ENCODE assay signal across 15 cellular contexts in genomic region chr7:6208573-6209328, GRCh38.
A peak's percentile ranks its signal among the peaks of the same experiment; 100 is the strongest.
DNase-seq lines count a peak whose midpoint lies in the region; ATAC-seq, FAIRE-seq and TF ChIP-seq lines count a peak whose summit lies in the region.
"Had no signal": no experiment of that assay in that cellular context is flagged by ENCODE, and none has a peak within 500 bp of the region (broad histone marks: within the 10 kb centered on the region; RNA-seq: fewer than 3 reads in every experiment).

No MANE protein-coding gene starts in this region.

- in situ Hi-C loops in GM12878 (cut with MboI): no loop called here

- SMC1A ChIA-PET in GM12878 (lab: Charles Lee; ENCODE audit: uncharacterized antibody, unreplicated experiment): interaction anchor here (0.6 to 1.7 kb wide), 7 partner anchors 10 to 126 kb away, joined by 3 to 8 read pairs (median 3); no protein-coding TSS in a partner anchor

- H3K36me3 ChIP-seq in GM12878 (ENCODE audit: control insufficient read depth in 2 of 2, insufficient read depth in 2 of 2, low read length in 1 of 2) (no peaks in the 10 kb centered on the region; a peak in 1 of 4 replicates), psoas muscle (ENCODE audit: insufficient read depth in 1 of 2, low read depth in 1 of 2) (no peaks in the 10 kb centered on the region)
- H3K36me3 ChIP-seq: BLaER1 had no signal

- no peak overlapping the region for H3K4me3 ChIP-seq in GM12878
- H3K4me3 ChIP-seq in psoas muscle: peak overlapping the region; percentile 32
- H3K4me3 ChIP-seq: BLaER1 had no signal

- RAD21 ChIA-PET in GM12878 (lab: Charles Lee; ENCODE audit: unreplicated experiment): interaction anchor here (1.1 kb wide), 1 partner anchor 50 kb away, joined by 3 read pairs; no protein-coding TSS in a partner anchor

- 85% methylated on average over 5 of the region's 5 CpGs for WGBS in GM12878 (ENCODE audit: insufficient coverage, insufficient replicate concordance, low lambda C conversion rate, missing lambda C conversion rate)
- WGBS in psoas muscle, 3 donors: 60 to 68% (median 63%) methylated on average over 5 of the region's 5 CpGs

- no peaks in the 10 kb centered on the region for H3K27me3 ChIP-seq in GM12878 (replicated peaks in 1 of 2; ENCODE audit: control insufficient read depth in 2 of 2, insufficient read depth in 2 of 2, low read length in 1 of 2)
- no peaks in the 10 kb centered on the region for H3K27me3 ChIP-seq in psoas muscle (ENCODE audit: insufficient read depth in 3 of 3, low read length in 2 of 3)
- H3K27me3 ChIP-seq: BLaER1 had no signal

- no peak overlapping the region for H3K4me2 ChIP-seq in GM12878 (ENCODE audit: control insufficient read depth, insufficient read depth)
- H3K4me2 ChIP-seq: BLaER1 had no signal

- DNase-seq in left ventricle myocardium superior (no peak), left cardiac atrium (no peak), GM12878 (ENCODE audit: low read depth, low spot score) (no peak), psoas muscle (no peak), HuH-7 (ENCODE audit: low spot score) (no peak)
- no peak for DNase-seq in activated effector memory CD4-positive, alpha-beta T cell treated with anti-CD3 and anti-CD28 coated beads, Interleukin-2, amount 50 U/mL, for 16 hours
- DNase-seq: 8988T; AML-193; CD4-positive, CD25-positive, alpha-beta regulatory T cell; DMS53; GF-D8 had no signal

- intact Hi-C loops in left ventricle myocardium superior (cut with micrococcal nuclease): no loop called here
- intact Hi-C loops in left cardiac atrium (cut with DNase I): no loop called here
- intact Hi-C loops in GM12878 (cut with micrococcal nuclease; ENCODE audit: unreplicated experiment): no loop called here
- intact Hi-C loops in psoas muscle (cut with DNase I): no loop called here

- TF ChIP-seq RAD21 in GM12878 (IDR thresholded peaks at IDR 0.05; ENCODE audit: insufficient read depth, low read depth, low read length): no peak

- CTCF ChIA-PET in GM12878 (lab: Yijun Ruan, JAX): interaction anchor here (0.6 to 0.7 kb wide), 2 partner anchors 37 to 141 kb away, joined by 4 to 5 read pairs; no protein-coding TSS in a partner anchor

- H2AFZ ChIP-seq in GM12878 (ENCODE audit: control insufficient read depth, low read depth, low read length): no peak overlapping the region

- ATAC-seq in left ventricle myocardium superior (peak; percentile 9), left cardiac atrium (no peak), GM12878 (no peak), psoas muscle (peak in 2 of 4 donors; percentile 38 to 64), HG03342 (IDR thresholded peaks at IDR 0.05; ENCODE audit: unreplicated experiment) (no peak)
- ATAC-seq: HCT116 had no signal

- no peak for TF ChIP-seq CTCF in GM12878 (IDR thresholded peaks at IDR 0.05 in 2 of 3, conservative IDR thresholded peaks at IDR 0.05 in 1 of 3; ENCODE audit: control insufficient read depth in 2 of 3, extremely low read depth in 1 of 3, insufficient read depth in 1 of 3, low read depth in 3 of 3, low read length in 3 of 3)
- TF ChIP-seq CTCF in psoas muscle (IDR thresholded peaks at IDR 0.05): no peak

- no peak for TF ChIP-seq EP300 in GM12878 (IDR thresholded peaks at IDR 0.05; ENCODE audit: borderline replicate concordance in 1 of 2, control insufficient read depth in 1 of 2, low read depth in 2 of 2, low read length in 2 of 2)

- no TSS peak for BruUV-seq in GM12878 (replicated peaks; lab: Mats Ljungman, UMichigan)

- no peaks in the 10 kb centered on the region for H4K20me1 ChIP-seq in GM12878 (ENCODE audit: control insufficient read depth, insufficient read depth)

- no peaks in the 10 kb centered on the region for H3K9me3 ChIP-seq in GM12878 (replicated peaks; ENCODE audit: control insufficient read depth, insufficient read depth, low read length)
- H3K9me3 ChIP-seq in psoas muscle: no peaks in the 10 kb centered on the region

- FAIRE-seq in GM12878 (lab: Jason Lieb, UNC): peak; percentile 13
- FAIRE-seq: H54 had no signal

- H3K79me2 ChIP-seq in GM12878 (ENCODE audit: control insufficient read depth, insufficient read depth, low read length): peaks cover 5% of the 10 kb centered on the region

- TF ChIP-seq POLR2A in GM12878 (IDR thresholded peaks at IDR 0.05; ENCODE audit: low read depth, low read length): no peak

- H3K27ac ChIP-seq in GM12878 (ENCODE audit: control insufficient read depth, insufficient read depth) (no peak overlapping the region), psoas muscle (peak overlapping the region; percentile 58)
- H3K27ac ChIP-seq: BLaER1 had no signal

- H3K4me1 ChIP-seq in GM12878 (ENCODE audit: control insufficient read depth, insufficient read depth, low read length) (no peaks in the 10 kb centered on the region), psoas muscle (peaks cover 36% of the 10 kb centered on the region)

- POLR2A ChIA-PET in GM12878 (lab: Charles Lee): no interaction called here

- no peak overlapping the region for H3K9ac ChIP-seq in GM12878 (ENCODE audit: control insufficient read depth, insufficient read depth, low read length)
- H3K9ac ChIP-seq: BLaER1 had no signal

TF ChIP-seq in GM12878, 131 proteins besides CTCF, POLR2A, EP300 and RAD21:
- TF ChIP-seq TBL1XR1 (IDR thresholded peaks at IDR 0.05; ENCODE audit: low read depth, low read length) (no peak), ZSCAN29 (IDR thresholded peaks at IDR 0.05) (no peak), RCOR1 (conservative IDR thresholded peaks at IDR 0.05; ENCODE audit: low read depth, low read length) (no peak), ESRRA (IDR thresholded peaks at IDR 0.05; ENCODE audit: low read length) (no peak), RELB (IDR thresholded peaks at IDR 0.05; ENCODE audit: low read depth) (no peak), ZZZ3 (IDR thresholded peaks at IDR 0.05; ENCODE audit: control insufficient read depth, insufficient read length, low read depth) (no peak), CBX5 (IDR thresholded peaks at IDR 0.05; ENCODE audit: low read depth) (no peak), CEBPB (IDR thresholded peaks at IDR 0.05; ENCODE audit: borderline replicate concordance in 1 of 2, low read depth in 2 of 2, low read length in 2 of 2) (no peak), HDAC2 (IDR thresholded peaks at IDR 0.05) (no peak), WRNIP1 (IDR thresholded peaks at IDR 0.05; ENCODE audit: borderline replicate concordance, low read depth, low read length) (no peak)
